Comparison of ENCODE assay signal across 8 cellular contexts in genomic region chr9:36023260-36024048, GRCh38. TPM values are rescaled to one million over a fixed set of nuclear protein-coding genes. Genes with fewer than 3 reads are reported as not detected.
DNase-seq lines count a peak whose midpoint lies in the region; ATAC-seq and TF ChIP-seq lines count a peak whose summit lies in the region.

No MANE protein-coding gene starts in this region.

- no peaks in the 10 kb centered on the region for H3K4me1 ChIP-seq in ovary (ENCODE audit: insufficient read depth)
- no peaks in the 10 kb centered on the region for H3K4me1 ChIP-seq in upper lobe of left lung

- intact Hi-C loops in ovary (cut with DNase I), result loop anchor here in 1 of 4 donors (10.0 kb wide), 1 partner anchor 59 kb away; no protein-coding TSS in a partner anchor

- H3K27me3 ChIP-seq in ovary, result no peaks in the 10 kb centered on the region
- no peaks in the 10 kb centered on the region for H3K27me3 ChIP-seq in upper lobe of left lung

- H3K27ac ChIP-seq in RWPE1, result no peak overlapping the region
- no peak overlapping the region for H3K27ac ChIP-seq in ovary
- H3K27ac ChIP-seq in upper lobe of left lung, result no peak overlapping the region

- peak; percentile 24 to 75 for ATAC-seq in upper lobe of left lung (ENCODE audit: low FRiP score in 2 of 2)
- ATAC-seq in GM18502 (IDR thresholded peaks at IDR 0.05; ENCODE audit: poor library complexity, unreplicated experiment), result no peak

- H3K4me3 ChIP-seq in ovary (no peak overlapping the region), upper lobe of left lung (no peak overlapping the region)

- TF ChIP-seq EP300 in ovary (IDR thresholded peaks at IDR 0.05) (no peak), upper lobe of left lung (IDR thresholded peaks at IDR 0.05) (no peak)

- peak; percentile 99 for TF ChIP-seq CTCF in RWPE1 (conservative IDR thresholded peaks at IDR 0.05; ENCODE audit: low read depth)
- peak; percentile 42 to 51 (median 42) for TF ChIP-seq CTCF in ovary (IDR thresholded peaks at IDR 0.05)
- TF ChIP-seq CTCF in upper lobe of left lung (IDR thresholded peaks at IDR 0.05), result peak; percentile 52 to 80 (median 68)

- POLR2A ChIA-PET in RWPE1 (lab: Yijun Ruan, JAX; ENCODE audit: low non-redundant PET), result no interaction called here

- DNase-seq in EH (ENCODE audit: low read depth), result peak; percentile 76
- peak; percentile 46 to 70 for DNase-seq in Kasumi-1 (lab: John Stamatoyannopoulos, UW)
- peak; percentile 65 for DNase-seq in RWPE1 (ENCODE audit: low spot score)
- DNase-seq in activated effector memory CD4-positive, alpha-beta T cell treated with Interleukin-2 at 50 U/mL for 16 hours, result peak; percentile 37
- DNase-seq in germinal center (ENCODE audit: low spot score), result peak; percentile 63
- DNase-seq in ovary, result peak; percentile 36 to 60 (median 55)
- DNase-seq in upper lobe of left lung, result peak in 1 of 2 donors; percentile 74

- TF ChIP-seq POLR2A in ovary (IDR thresholded peaks at IDR 0.05), result no peak
- no peak for TF ChIP-seq POLR2A in upper lobe of left lung (IDR thresholded peaks at IDR 0.05)

- no peaks in the 10 kb centered on the region for H3K36me3 ChIP-seq in ovary
- no peaks in the 10 kb centered on the region for H3K36me3 ChIP-seq in upper lobe of left lung

- CTCF ChIA-PET in RWPE1 (lab: Yijun Ruan, JAX), result interaction anchor here (0.6 to 2.5 kb wide), 14 partner anchors 13 to 470 kb away, joined by 4 to 19 read pairs (median 4); partner anchors contain the start of genes HRCT1 and RECK

- no peaks in the 10 kb centered on the region for H3K9me3 ChIP-seq in ovary
- no peaks in the 10 kb centered on the region for H3K9me3 ChIP-seq in upper lobe of left lung

- WGBS in ovary, 3 donors, result 44 to 47% (median 46%) methylated on average over 13 of the region's 13 CpGs
- 46 to 52% methylated on average over 9 to 13 of the region's 13 CpGs for WGBS in upper lobe of left lung, 2 donors

RNA-seq across cellular contexts. Expression of gene RECK, which starts 13.3 kb away (rescaled TPM):
- 10 to 100 TPM; 10.7 to 24.2 (median 16.8) TPM for total RNA-seq in ovary
- 10 to 100 TPM; 11.4 to 19.8 TPM for polyA plus RNA-seq in ovary
- total RNA-seq in upper lobe of left lung, result 10 to 100 TPM in 4 of 6 donors, 1 to 10 TPM in 2; 8.4 to 17.6 (median 11.0) TPM

Comparison
In these comparisons a context has a peak if more than half of its experiments do, and no peak if none do; other contexts are left out.
1. CTCF ChIP-seq: peak in every context shown above with its lines; median percentile 99 in RWPE1; 68 in upper lobe of left lung; 42 in ovary.